14 cellular contexts compared by ENCODE assay signal in the genomic region with DNA sequence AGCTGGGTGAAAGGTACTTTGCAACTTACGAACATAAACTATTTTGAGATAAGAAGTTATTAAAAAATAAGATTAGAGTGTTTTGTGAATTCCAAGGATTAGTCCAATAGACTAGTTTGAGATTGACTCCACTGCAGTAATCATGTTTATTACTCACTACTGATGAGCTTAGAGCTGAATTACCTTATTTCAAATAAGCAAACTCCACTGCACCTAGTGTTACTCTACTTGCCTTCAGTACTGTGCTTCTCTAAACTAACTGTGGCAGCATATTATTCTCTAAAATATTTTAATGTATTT.
DNase-seq lines count a peak whose midpoint lies in the region; ATAC-seq and TF ChIP-seq lines count a peak whose summit lies in the region.
"Had no signal": no experiment of that assay in that cellular context is flagged by ENCODE, and none has a peak within 500 bp of the region (broad histone marks: within the 10 kb centered on the region; RNA-seq: fewer than 3 reads in every experiment).

No MANE protein-coding gene starts in this region.

- H3K27ac ChIP-seq in foreskin keratinocyte = no peak overlapping the region
- H3K27ac ChIP-seq: psoas muscle had no signal

- peaks cover 2% of the 10 kb centered on the region for H3K4me1 ChIP-seq in foreskin keratinocyte
- H3K4me1 ChIP-seq: psoas muscle had no signal

- ATAC-seq in GM18868 (IDR thresholded peaks at IDR 0.05; ENCODE audit: unreplicated experiment) (peak; percentile 31), GM21528 (IDR thresholded peaks at IDR 0.05; ENCODE audit: low FRiP score, unreplicated experiment) (peak; percentile 22), HG03064 (IDR thresholded peaks at IDR 0.05; ENCODE audit: low read depth, unreplicated experiment) (peak; percentile 22), foreskin keratinocyte (no peak)
- no peak for ATAC-seq in activated CD4-positive, CD25-positive, alpha-beta regulatory T cell treated with anti-CD3 and anti-CD28 coated beads, Interleukin-2, amount 50 U/mL, for 24 hours
- ATAC-seq: psoas muscle had no signal

- H3K27me3 ChIP-seq in foreskin keratinocyte = no peaks in the 10 kb centered on the region

- TF ChIP-seq CTCF in foreskin keratinocyte (conservative IDR thresholded peaks at IDR 0.05) = no peak

- DNase-seq in amniotic epithelial cell (ENCODE audit: low read depth) (peak; percentile 92), foreskin keratinocyte (no peak), activated T-cell treated with anti-CD3 and anti-CD28 coated beads for 4 hours (no peak)
- no peak for DNase-seq in activated naive CD4-positive, alpha-beta T cell treated with anti-CD3 and anti-CD28 coated beads, Interleukin-2, amount 50 U/mL, for 16 hours
- DNase-seq: effector CD4-positive, alpha-beta T cell; Kasumi-1; kidney; NCI-H2081; psoas muscle; stimulated activated CD4-positive, alpha-beta T cell treated with anti-CD3 and anti-CD28 coated beads, Interleukin-2, amount 100 ng/mL, for 48 hours had no signal

Comparison
In these comparisons a context has a peak if more than half of its experiments do, and no peak if none do; other contexts are left out.
1. ATAC-seq: peak in GM18868 (single experiment), GM21528 (single experiment) and HG03064 (single experiment); none in activated CD4-positive, CD25-positive, alpha-beta regulatory T cell treated with anti-CD3 and anti-CD28 coated beads, Interleukin-2, amount 50 U/mL, for 24 hours (0 of 2) and foreskin keratinocyte (single experiment).